10 cellular contexts compared by ENCODE assay signal in genomic region chr14:92665699-92666110, GRCh38.
A peak's percentile ranks its signal among the peaks of the same experiment; 100 is the strongest.
DNase-seq lines count a peak whose midpoint lies in the region; ATAC-seq, FAIRE-seq and TF ChIP-seq lines count a peak whose summit lies in the region.
"Had no signal": no experiment of that assay in that cellular context is flagged by ENCODE, and none has a peak within 500 bp of the region (broad histone marks: within the 10 kb centered on the region; RNA-seq: fewer than 3 reads in every experiment).

No MANE protein-coding gene starts in this region.

- H3K9ac ChIP-seq in H1 (replicated peaks in 1 of 4; ENCODE audit: extremely low read depth in 1 of 4, low read depth in 3 of 4, low read length in 3 of 4), result no peak overlapping the region

- no peak for TF ChIP-seq RAD21 in H1 (IDR thresholded peaks at IDR 0.05 in 1 of 2, conservative IDR thresholded peaks at IDR 0.05 in 1 of 2; ENCODE audit: low read depth in 2 of 2, low read length in 2 of 2)

- H4K8ac ChIP-seq in H1 (ENCODE audit: extremely low read depth, insufficient read depth, low read length), result 0 out of 2 replicates have a peak overlapping the region, but pooled peaks have one; percentile 31

- intact Hi-C loops in posterior vena cava (cut with DNase I), result no loop called here

- H3K56ac ChIP-seq in H1 (replicated peaks; ENCODE audit: insufficient read length, low read depth, low read length), result no peak overlapping the region

- no peak overlapping the region for H4K91ac ChIP-seq in H1 (replicated peaks; ENCODE audit: insufficient read length, low read length)

- WGBS in H1 (ENCODE audit: extremely low coverage in 1 of 2, insufficient coverage in 1 of 2, insufficient read length in 1 of 2, insufficient replicate concordance in 2 of 2, low coverage in 1 of 2, low lambda C conversion rate in 2 of 2, missing lambda C conversion rate in 1 of 2), 2 experiments, result 83% methylated on average over 6 of the region's 6 CpGs; no CpG with 5 or more reads in 1 of the 2 experiments

- H3K4ac ChIP-seq in H1 (replicated peaks; ENCODE audit: insufficient read length, low read depth, low read length), result peak overlapping the region; percentile 85

- H2BK15ac ChIP-seq in H1 (ENCODE audit: low read length), result no peak overlapping the region

- H2AFZ ChIP-seq in H1 (ENCODE audit: low read length), result 0 out of 2 replicates have a peak overlapping the region, but pooled peaks have one; percentile 44

- TF ChIP-seq POLR2A in H1 (IDR thresholded peaks at IDR 0.05; ENCODE audit: control extremely low read depth in 1 of 2, low read depth in 2 of 2, low read length in 2 of 2), result no peak

- H3K23me2 ChIP-seq in H1 (ENCODE audit: low read depth, low read length), result no peaks in the 10 kb centered on the region

- no peak overlapping the region for H3K18ac ChIP-seq in H1 (ENCODE audit: extremely low read depth, low read length)

- H3K9me3 ChIP-seq in H1 (ENCODE audit: insufficient read depth in 2 of 2, low read depth in 1 of 2, low read length in 1 of 2), result no peaks in the 10 kb centered on the region

- no peak for TF ChIP-seq EP300 in H1 (IDR thresholded peaks at IDR 0.05; ENCODE audit: borderline replicate concordance in 1 of 2, low read depth in 2 of 2, low read length in 2 of 2)

- no peaks in the 10 kb centered on the region for H4K20me1 ChIP-seq in H1 (replicated peaks in 1 of 2; ENCODE audit: control insufficient read depth in 1 of 2, insufficient read depth in 2 of 2, low read length in 2 of 2)

- H2BK120ac ChIP-seq in H1 (replicated peaks; ENCODE audit: low read depth, low read length), result no peak overlapping the region

- no peaks in the 10 kb centered on the region for H3K79me2 ChIP-seq in H1 (ENCODE audit: control insufficient read depth in 1 of 2, insufficient read depth in 2 of 2, low read length in 2 of 2)

- H4K5ac ChIP-seq in H1 (ENCODE audit: insufficient read length, low read depth, low read length), result no peak overlapping the region

- POLR2A ChIA-PET in H1 (lab: Charles Lee; ENCODE audit: partially characterized antibody), result no interaction called here

- no peaks in the 10 kb centered on the region for H3K27me3 ChIP-seq in H1 (replicated peaks in 1 of 4; ENCODE audit: control insufficient read depth in 3 of 4, extremely low read depth in 1 of 4, insufficient read depth in 3 of 4, low read length in 3 of 4)

- H2BK20ac ChIP-seq in H1 (ENCODE audit: low read length), result no peak overlapping the region

- peak; percentile 87 for DNase-seq in GF-D8 (lab: John Stamatoyannopoulos, UW)
- DNase-seq in NOMO-1 (lab: John Stamatoyannopoulos, UW; ENCODE audit: unreplicated experiment in 2 of 2), result peak; percentile 68 to 80
- no peak for DNase-seq in H1 (ENCODE audit: low read depth in 1 of 2, low spot score in 2 of 2)
- peak; percentile 57 for DNase-seq in posterior vena cava (ENCODE audit: low spot score)
- no peak for DNase-seq in DMS114 treated with DMSO at 0.1 percent for 48 hours (lab: John Stamatoyannopoulos, UW; ENCODE audit: unreplicated experiment)
- no peak for DNase-seq in activated effector memory CD4-positive, alpha-beta T cell treated with Interleukin-2 at 50 U/mL for 16 hours
- no peak for DNase-seq in stimulated activated CD4-positive, alpha-beta T cell treated with anti-CD3 and anti-CD28 coated beads, Interleukin-4, amount 100 ng/mL, for 24 hours
- DNase-seq: GOT3, NCI-H510A had no signal

- H3K14ac ChIP-seq in H1 (ENCODE audit: insufficient read length), result no peak overlapping the region

- no peak overlapping the region for H3K4me3 ChIP-seq in H1 (ENCODE audit: extremely low read depth in 1 of 4, insufficient read depth in 2 of 4, low read depth in 3 of 4, low read length in 4 of 4)

- FAIRE-seq in H1 (lab: Jason Lieb, UNC), result no peak

- no peaks in the 10 kb centered on the region; the same call in 1 of the 2 replicates for H3K79me1 ChIP-seq in H1 (ENCODE audit: low read depth, low read length)

- no peak overlapping the region for H2AK5ac ChIP-seq in H1 (ENCODE audit: low read depth, low read length)

- no peak overlapping the region for H3K4me2 ChIP-seq in H1 (ENCODE audit: insufficient read depth in 1 of 2, low read depth in 2 of 2, low read length in 2 of 2)

- no peaks in the 10 kb centered on the region for H3K36me3 ChIP-seq in H1 (ENCODE audit: control insufficient read depth in 2 of 4, insufficient read depth in 4 of 4, low read length in 3 of 4)

- H3K27ac ChIP-seq in H1 (ENCODE audit: low read depth, low read length), result no peak overlapping the region

- CTCF ChIA-PET in H1 (lab: Charles Lee; ENCODE audit: partially characterized antibody), result interaction anchor here (0.6 to 1.4 kb wide), 6 partner anchors 9 to 1417 kb away, joined by 3 to 4 read pairs (median 4); no protein-coding TSS in a partner anchor

- ATAC-seq in GM21576 (IDR thresholded peaks at IDR 0.05; ENCODE audit: unreplicated experiment), result no peak

- no peak overlapping the region for H3K23ac ChIP-seq in H1 (ENCODE audit: insufficient read length)

- no peak for TF ChIP-seq CTCF in H1 (IDR thresholded peaks at IDR 0.05; ENCODE audit: control extremely low read depth in 1 of 3, insufficient read depth in 1 of 3, low read depth in 1 of 3, low read length in 3 of 3)

- H3K4me1 ChIP-seq in H1 (replicated peaks in 1 of 4; ENCODE audit: control insufficient read depth in 3 of 4, insufficient read depth in 4 of 4, low read length in 3 of 4), result peaks cover 0 to 2% (median 0%) of the 10 kb centered on the region in 4 experiments; a peak in 1 of 7 replicates

- H2BK12ac ChIP-seq in H1 (ENCODE audit: low read depth, low read length), result no peak overlapping the region

- H2BK5ac ChIP-seq in H1 (ENCODE audit: low read depth, low read length), result no peak overlapping the region

TF ChIP-seq in H1, 55 proteins besides CTCF, POLR2A, EP300 and RAD21:
- TF ChIP-seq POU5F1 (IDR thresholded peaks at IDR 0.05; ENCODE audit: low read depth, low read length) (no peak), PHF8 (conservative IDR thresholded peaks at IDR 0.05; ENCODE audit: low read depth, low read length) (no peak)

Comparison
In these comparisons a context has a peak if more than half of its experiments do, and no peak if none do; other contexts are left out.
1. DNase-seq: peak in GF-D8 (single experiment), NOMO-1 (2 of 2) and posterior vena cava (single experiment); none in H1 (0 of 2), DMS114 treated with DMSO at 0.1 percent for 48 hours (single experiment), activated effector memory CD4-positive, alpha-beta T cell treated with Interleukin-2 at 50 U/mL for 16 hours (single experiment) and stimulated activated CD4-positive, alpha-beta T cell treated with anti-CD3 and anti-CD28 coated beads, Interleukin-4, amount 100 ng/mL, for 24 hours (single experiment).